Comparison of ENCODE assay signal across 13 cellular contexts in the genomic region with DNA sequence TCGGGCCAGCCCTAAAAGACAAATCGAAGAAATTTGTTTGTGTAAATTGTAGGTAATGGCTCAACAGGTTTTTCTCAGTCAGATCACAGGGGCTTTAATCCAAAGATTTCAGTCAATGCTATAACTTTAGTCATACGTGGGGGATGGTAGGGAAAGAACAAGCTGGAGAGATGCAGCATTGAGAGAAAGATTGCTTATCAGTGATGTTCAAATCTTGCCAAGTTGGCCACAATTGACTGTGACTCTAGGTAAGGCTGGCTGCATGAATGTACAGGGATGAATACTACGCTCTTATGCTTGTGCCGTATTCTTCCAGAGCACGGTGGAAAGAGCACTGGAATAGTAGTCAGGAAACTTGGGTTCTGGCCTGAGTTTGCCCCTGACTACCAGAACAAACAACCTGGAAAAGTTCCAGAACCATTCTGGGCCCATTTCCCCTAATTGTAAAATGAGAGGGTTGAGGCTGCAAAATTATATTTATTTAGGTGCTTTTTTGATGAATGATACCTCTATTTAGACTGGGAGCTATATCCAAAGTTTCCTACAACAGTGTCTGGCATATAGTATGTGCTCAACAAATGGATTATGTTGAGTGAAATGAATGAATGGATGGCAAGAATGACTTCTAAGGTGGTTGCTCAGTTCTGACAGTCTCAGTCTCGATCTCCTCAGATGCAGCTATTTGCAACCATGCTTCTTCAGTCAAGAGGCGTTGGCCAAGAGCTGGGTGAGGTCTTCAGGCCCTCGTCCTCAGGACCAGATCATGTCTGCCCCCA. TPM values are rescaled to one million over a fixed set of nuclear protein-coding genes. Genes with fewer than 3 reads are reported as not detected.
DNase-seq lines count a peak whose midpoint lies in the region; ATAC-seq, FAIRE-seq and TF ChIP-seq lines count a peak whose summit lies in the region.
"Had no signal": no experiment of that assay in that cellular context is flagged by ENCODE, and none has a peak within 500 bp of the region (broad histone marks: within the 10 kb centered on the region; RNA-seq: fewer than 3 reads in every experiment).

No MANE protein-coding gene starts in this region.

- H3K9me1 ChIP-seq in endothelial cell of umbilical vein (replicated peaks; ENCODE audit: control insufficient read depth, extremely low read depth, insufficient read depth, low read length) = no peaks in the 10 kb centered on the region

- peak overlapping the region; percentile 88 to 90 (median 89) for H3K27ac Mint-ChIP-seq in nephron
- H3K27ac Mint-ChIP-seq: progenitor cell of endocrine pancreas had no signal

- peak overlapping the region; percentile 80 for H3K27ac ChIP-seq in left ventricle myocardium inferior (replicated peaks)
- H3K27ac ChIP-seq in endothelial cell of umbilical vein (ENCODE audit: insufficient read depth, low read depth, low read length) = peak overlapping the region; percentile 13
- H3K27ac ChIP-seq in urinary bladder (ENCODE audit: low read depth) = peak overlapping the region; percentile 59

- H3K27me3 Mint-ChIP-seq in nephron (ENCODE audit: low read depth) = no peaks in the 10 kb centered on the region
- H3K27me3 Mint-ChIP-seq: progenitor cell of endocrine pancreas had no signal

- no peaks in the 10 kb centered on the region for H3K79me2 ChIP-seq in endothelial cell of umbilical vein (ENCODE audit: control insufficient read depth, insufficient read depth, low read length)

- H3K36me3 Mint-ChIP-seq in nephron (ENCODE audit: low read depth) = no peaks in the 10 kb centered on the region

- H3K27me3 ChIP-seq in left ventricle myocardium inferior (ENCODE audit: low read depth) (no peaks in the 10 kb centered on the region), endothelial cell of umbilical vein (ENCODE audit: control insufficient read depth in 2 of 2, insufficient read depth in 2 of 2, low read length in 2 of 2) (no peaks in the 10 kb centered on the region)

- POLR2A ChIA-PET in endothelial cell of umbilical vein (lab: Charles Lee) = interaction anchor here (0.6 to 1.7 kb wide), 5 partner anchors 11 to 1613 kb away, joined by 3 to 8 read pairs (median 4); no protein-coding TSS in a partner anchor

- peaks cover 91% of the 10 kb centered on the region for H3K4me1 ChIP-seq in left ventricle myocardium inferior
- peaks cover 32% of the 10 kb centered on the region for H3K4me1 ChIP-seq in endothelial cell of umbilical vein (ENCODE audit: control insufficient read depth, extremely low read depth, insufficient read depth, low read length)
- H3K4me1 ChIP-seq in urinary bladder (ENCODE audit: insufficient read depth) = no peaks in the 10 kb centered on the region

- DNase-seq in left ventricle myocardium inferior (no peak), Right ventricle myocardium superior (no peak), endothelial cell of umbilical vein (ENCODE audit: low read depth, low spot score) (peak; percentile 57), NCI-H526 treated with DMSO at 0.1 percent for 48 hours (lab: John Stamatoyannopoulos, UW) (no peak)
- DNase-seq: DND-41 had no signal

- no TSS peak for BruUV-seq in endothelial cell of umbilical vein (replicated peaks; lab: Mats Ljungman, UMichigan)

- peak; percentile 72 for FAIRE-seq in endothelial cell of umbilical vein (lab: Jason Lieb, UNC)
- FAIRE-seq: bronchial epithelial cell, TTC549 had no signal

- TF ChIP-seq CTCF in left ventricle myocardium inferior (IDR thresholded peaks at IDR 0.05; ENCODE audit: borderline replicate concordance) (no peak), endothelial cell of umbilical vein (IDR thresholded peaks at IDR 0.05; ENCODE audit: extremely low read depth in 1 of 2, insufficient read depth in 1 of 2, low read depth in 1 of 2, low read length in 2 of 2) (no peak), nephron (IDR thresholded peaks at IDR 0.05; ENCODE audit: unreplicated experiment in 3 of 3) (no peak)

- intact Hi-C loops in left ventricle myocardium inferior (cut with micrococcal nuclease) (loop anchor here (5.0 kb wide), 1 partner anchor 36 kb away; no protein-coding TSS in a partner anchor), Right ventricle myocardium superior (cut with DNase I) (loop anchor here (5.0 kb wide), 1 partner anchor 41 kb away; no protein-coding TSS in a partner anchor), endothelial cell of umbilical vein (cut with micrococcal nuclease) (loop anchor here (5.0 kb wide), 2 partner anchors 46 to 54 kb away; partner anchors contain the start of genes NCBP2L and TSC22D3)

- dilution Hi-C loops in endothelial cell of umbilical vein (cut with MboI; ENCODE audit: extremely low pct_ligation_motif_present, low sequenced_read_pairs) = no loop called here

- no peaks in the 10 kb centered on the region for H3K9me3 ChIP-seq in left ventricle myocardium inferior (replicated peaks)
- H3K9me3 ChIP-seq in endothelial cell of umbilical vein (replicated peaks; ENCODE audit: control insufficient read depth, insufficient read depth, low read length) = no peaks in the 10 kb centered on the region

- H3K9ac ChIP-seq in endothelial cell of umbilical vein (replicated peaks; ENCODE audit: extremely low read depth, insufficient read depth, low read length) = no peak overlapping the region

- no peaks in the 10 kb centered on the region for H4K20me1 ChIP-seq in endothelial cell of umbilical vein (replicated peaks; ENCODE audit: control insufficient read depth, extremely low read depth, insufficient read depth, low read length)

- H3K36me3 ChIP-seq in left ventricle myocardium inferior (no peaks in the 10 kb centered on the region), endothelial cell of umbilical vein (ENCODE audit: control insufficient read depth in 2 of 2, extremely low read depth in 1 of 2, insufficient read depth in 2 of 2, low read length in 2 of 2) (no peaks in the 10 kb centered on the region), urinary bladder (ENCODE audit: insufficient read depth) (no peaks in the 10 kb centered on the region)

- H3K4me2 ChIP-seq in endothelial cell of umbilical vein (ENCODE audit: insufficient read depth, low read length) = peak overlapping the region; percentile 8

- no peak for TF ChIP-seq POLR2A in endothelial cell of umbilical vein (IDR thresholded peaks at IDR 0.05; ENCODE audit: low read depth, low read length)

- ATAC-seq in Right ventricle myocardium superior (ENCODE audit: poor library complexity) (no peak), HG03521 (IDR thresholded peaks at IDR 0.05; ENCODE audit: unreplicated experiment) (no peak), HG03378 (IDR thresholded peaks at IDR 0.05; ENCODE audit: unreplicated experiment) (no peak)

- no peak overlapping the region for H3K4me3 Mint-ChIP-seq in nephron

- H3K4me1 Mint-ChIP-seq in nephron = peaks cover 66% of the 10 kb centered on the region

- WGBS in urinary bladder = 52% methylated on average over 9 of the region's 9 CpGs

- H3K4me3 ChIP-seq in left ventricle myocardium inferior (peak overlapping the region; percentile 6), endothelial cell of umbilical vein (replicated peaks in 1 of 3; ENCODE audit: insufficient read depth in 1 of 3, low read depth in 1 of 3, low read length in 3 of 3) (no peak overlapping the region), urinary bladder (ENCODE audit: low read depth, low read length) (no peak overlapping the region)

- CTCF ChIA-PET in endothelial cell of umbilical vein (lab: Charles Lee) = interaction anchor here (0.9 to 2.8 kb wide), 10 partner anchors 10 to 76 kb away, joined by 3 to 25 read pairs (median 6); partner anchors contain the start of genes NCBP2L and TSC22D3

- H3K9me3 Mint-ChIP-seq in nephron = no peaks in the 10 kb centered on the region

- H2AFZ ChIP-seq in endothelial cell of umbilical vein (ENCODE audit: low read depth, low read length) = peak overlapping the region; percentile 8

TF ChIP-seq in endothelial cell of umbilical vein, 7 proteins besides CTCF, POLR2A, EP300 and RAD21:
- TF ChIP-seq MYC (IDR thresholded peaks at IDR 0.05; ENCODE audit: low read depth, low read length) = no peak
- peak; percentile 24 for TF ChIP-seq GATA2 (IDR thresholded peaks at IDR 0.05; ENCODE audit: insufficient read depth, insufficient read length, low read depth, low read length)

RNA-seq across cellular contexts. Expression of gene TSC22D3, which starts 44.4 kb away (rescaled TPM):
- total RNA-seq in left ventricle myocardium inferior (58.9 TPM), Right ventricle myocardium superior (66.4 TPM), endothelial cell of umbilical vein (21.1 and 29.1 TPM in 2 replicates), urinary bladder (63.2 TPM)
- polyA plus RNA-seq in endothelial cell of umbilical vein (24.7 and 37.4 TPM in 2 replicates), urinary bladder (843 TPM)
- polyA plus RNA-seq in endothelial cell of umbilical vein (2011; cell fraction: cytosol; rRNA removed) = 30.2 and 30.8 TPM in 2 replicates
- 56.8 and 76.1 TPM in 2 replicates for polyA plus RNA-seq in endothelial cell of umbilical vein (2011; cell fraction: nucleus; rRNA removed)
- polyA plus RNA-seq in endothelial cell of umbilical vein (2012) = 19.1 and 27.1 TPM in 2 replicates
- 23.4 and 25.5 TPM in 2 replicates for polyA minus RNA-seq in endothelial cell of umbilical vein
- polyA minus RNA-seq in endothelial cell of umbilical vein (2011; cell fraction: cytosol; rRNA and poly(A)+ RNA removed) = 39.8 TPM
- 22.2 and 45.2 TPM in 2 replicates for polyA minus RNA-seq in endothelial cell of umbilical vein (2011; cell fraction: nucleus; rRNA and poly(A)+ RNA removed)

RNA-seq across cellular contexts. Expression of gene NCBP2L, which starts 46.4 kb away (rescaled TPM):
- total RNA-seq in left ventricle myocardium inferior (not detected), Right ventricle myocardium superior (not detected), endothelial cell of umbilical vein (not detected in 2 replicates), urinary bladder (not detected)
- polyA plus RNA-seq in endothelial cell of umbilical vein (not detected in 2 replicates), urinary bladder (not detected)
- polyA plus RNA-seq in endothelial cell of umbilical vein (2011; cell fraction: cytosol; rRNA removed) = not detected in 2 replicates
- not detected in 2 replicates for polyA plus RNA-seq in endothelial cell of umbilical vein (2011; cell fraction: nucleus; rRNA removed)
- not detected in 2 replicates for polyA plus RNA-seq in endothelial cell of umbilical vein (2012)
- not detected in 2 replicates for polyA minus RNA-seq in endothelial cell of umbilical vein
- not detected for polyA minus RNA-seq in endothelial cell of umbilical vein (2011; cell fraction: cytosol; rRNA and poly(A)+ RNA removed)
- polyA minus RNA-seq in endothelial cell of umbilical vein (2011; cell fraction: nucleus; rRNA and poly(A)+ RNA removed) = not detected in 2 replicates
- total RNA-seq: bronchial epithelial cell, progenitor cell of endocrine pancreas, RPMI7951 had no signal

Comparison
In these comparisons a context has a peak if more than half of its experiments do, and no peak if none do; other contexts are left out.
1. H3K27ac ChIP-seq: peak in every context shown above with its lines; median percentile 80 in left ventricle myocardium inferior; 59 in urinary bladder; 13 in endothelial cell of umbilical vein.